Comparison of ENCODE assay signal across 28 cellular contexts in genomic region chrX:31591355-31591754, GRCh38.
"Had no signal": no experiment of that assay in that cellular context is flagged by ENCODE, and none has a peak within 500 bp of the region (broad histone marks: within the 10 kb centered on the region; RNA-seq: fewer than 3 reads in every experiment).

No MANE protein-coding gene starts in this region.

- H2AFZ ChIP-seq: parathyroid adenoma had no signal

- H3K36me3 Mint-ChIP-seq: immature natural killer cell, memory B cell, natural killer cell had no signal

- H3K4me1 ChIP-seq: parathyroid adenoma, right lobe of liver, suprapubic skin, transverse colon, upper lobe of right lung, uterus had no signal

- H3K9ac ChIP-seq: parathyroid adenoma had no signal

- H3K4me3 ChIP-seq: coronary artery, lung, right lobe of liver, suprapubic skin, transverse colon, upper lobe of right lung, uterus had no signal

- H3K27ac ChIP-seq: coronary artery, neutrophil, parathyroid adenoma, right lobe of liver, suprapubic skin, transverse colon, upper lobe of right lung, uterus had no signal

- H3K79me2 ChIP-seq: parathyroid adenoma had no signal

- H3K4me3 Mint-ChIP-seq: immature natural killer cell; memory B cell; natural killer cell; neural crest cell; stimulated activated naive CD8-positive, alpha-beta T cell treated with anti-CD3 and anti-CD28 coated beads, Interleukin-15, amount 100 ng/mL, for 72 hours had no signal

- H3K4me1 Mint-ChIP-seq: immature natural killer cell; memory B cell; natural killer cell; neural crest cell; stimulated activated naive CD8-positive, alpha-beta T cell treated with anti-CD3 and anti-CD28 coated beads, Interleukin-15, amount 100 ng/mL, for 72 hours had no signal

- H3K27me3 ChIP-seq: neutrophil, right lobe of liver, suprapubic skin, transverse colon, upper lobe of right lung, uterus had no signal

- H3K36me3 ChIP-seq: neutrophil, right lobe of liver, suprapubic skin, transverse colon, upper lobe of right lung, uterus had no signal

- H3K27ac Mint-ChIP-seq: immature natural killer cell; memory B cell; natural killer cell; progenitor cell of endocrine pancreas; stimulated activated naive CD8-positive, alpha-beta T cell treated with anti-CD3 and anti-CD28 coated beads, Interleukin-15, amount 100 ng/mL, for 72 hours had no signal

- H3K27me3 Mint-ChIP-seq: memory B cell; stimulated activated naive CD8-positive, alpha-beta T cell treated with anti-CD3 and anti-CD28 coated beads, Interleukin-15, amount 100 ng/mL, for 72 hours had no signal

- FAIRE-seq: frontal cortex, small intestine had no signal

- ATAC-seq: left colon; natural killer cell; stimulated activated naive CD8-positive, alpha-beta T cell treated with anti-CD3 and anti-CD28 coated beads, Interleukin-15, amount 100 ng/mL, for 72 hours; upper lobe of right lung had no signal

- DNase-seq: effector memory CD4-positive, alpha-beta T cell; erythroblast; hypothalamus; immature natural killer cell; islet precursor cell; left colon; left ventricle myocardium superior; natural killer cell; right lobe of liver; stimulated activated CD4-positive, alpha-beta T cell treated with anti-CD3 and anti-CD28 coated beads, Interleukin-12 subunit alpha, Interleukin-12 subunit beta, amount 100 ng/mL, for 4 hours; stimulated activated CD4-positive, alpha-beta T cell treated with anti-CD3 and anti-CD28 coated beads, Interleukin-1b, Interleukin-23, amount 100 ng/mL, for 48 hours; stimulated activated CD4-positive, alpha-beta T cell treated with anti-CD3 and anti-CD28 coated beads, Interleukin-4, amount 100 ng/mL, for 1 hour; stimulated activated CD8-positive, alpha-beta memory T cell treated with anti-CD3 and anti-CD28 coated beads, Interleukin-4, amount 100 ng/mL, for 48 hours; stimulated activated naive CD4-positive, alpha-beta T cell; stimulated activated naive CD8-positive, alpha-beta T cell treated with anti-CD3 and anti-CD28 coated beads, Interleukin-15, amount 100 ng/mL, for 72 hours; transverse colon; upper lobe of right lung; uterus had no signal

- H3K9me3 ChIP-seq: neutrophil, right lobe of liver, suprapubic skin, transverse colon, upper lobe of right lung, uterus had no signal

- H3K9me3 Mint-ChIP-seq: memory B cell; stimulated activated naive CD8-positive, alpha-beta T cell treated with anti-CD3 and anti-CD28 coated beads, Interleukin-15, amount 100 ng/mL, for 72 hours had no signal
